Comparison of ENCODE assay signal across 14 cellular contexts in the genomic region with DNA sequence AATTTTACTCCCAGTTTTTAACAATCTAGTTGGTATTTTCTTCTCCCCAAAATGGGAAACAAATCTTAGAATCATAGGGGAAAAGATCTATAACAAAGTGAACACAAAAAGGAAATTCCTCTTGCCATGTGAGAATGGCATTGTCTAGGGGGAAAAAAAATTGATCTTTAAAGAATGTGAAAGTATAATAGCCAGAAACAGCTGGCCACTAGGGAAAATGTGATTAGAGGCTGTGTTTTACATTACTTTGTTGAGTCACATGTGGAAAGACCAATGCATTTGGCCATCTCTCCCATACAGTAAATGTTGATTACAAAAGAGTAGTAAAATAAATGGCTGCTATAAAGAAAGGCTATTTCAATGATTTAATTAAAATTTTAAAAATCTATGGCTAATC. TPM values are rescaled to one million over a fixed set of nuclear protein-coding genes. Genes with fewer than 3 reads are reported as not detected.
DNase-seq lines count a peak whose midpoint lies in the region; ATAC-seq and TF ChIP-seq lines count a peak whose summit lies in the region.
"Had no signal": no experiment of that assay in that cellular context is flagged by ENCODE, and none has a peak within 500 bp of the region (broad histone marks: within the 10 kb centered on the region; RNA-seq: fewer than 3 reads in every experiment).

No MANE protein-coding gene starts in this region.

- ATAC-seq in HG03571 (IDR thresholded peaks at IDR 0.05; ENCODE audit: unreplicated experiment), result no peak
- ATAC-seq in stimulated activated effector memory CD8-positive, alpha-beta T cell treated with anti-CD3 and anti-CD28 coated beads, Interleukin-12 subunit alpha, Interleukin-12 subunit beta, amount 100 ng/mL, for 72 hours, result no peak

- H3F3A ChIP-seq in PC-9 (ENCODE audit: insufficient read depth, low read depth), result peaks cover 28% of the 10 kb centered on the region

- no peak for TF ChIP-seq POLR2A in esophagus squamous epithelium (IDR thresholded peaks at IDR 0.05)

- CTCF ChIA-PET in PC-9 (lab: Charles Lee), result no interaction called here

- no TSS peak for BruUV-seq in PC-9 (replicated peaks; lab: Mats Ljungman, UMichigan)

- DNase-seq in PC-9, result no peak
- no peak for DNase-seq in esophagus squamous epithelium (lab: John Stamatoyannopoulos, UW)
- no peak for DNase-seq in osteoblast (ENCODE audit: insufficient read length, low spot score, missing footprints)
- no peak for DNase-seq in cerebellar nuclear complex (lab: John Stamatoyannopoulos, UW)
- DNase-seq in hypothalamus (lab: John Stamatoyannopoulos, UW), result no peak
- no peak for DNase-seq in stimulated activated effector memory CD8-positive, alpha-beta T cell treated with anti-CD3 and anti-CD28 coated beads, Interleukin-12 subunit alpha, Interleukin-12 subunit beta, amount 100 ng/mL, for 72 hours (ENCODE audit: low spot score in 2 of 2)
- DNase-seq: activated naive CD8-positive, alpha-beta T cell treated with anti-CD3 and anti-CD28 coated beads for 36 hours; dorsolateral prefrontal cortex; GOT3; naive B cell; OCI-M1; T1000 had no signal

- no peak overlapping the region for H3K27ac Mint-ChIP-seq in stimulated activated effector memory CD8-positive, alpha-beta T cell treated with anti-CD3 and anti-CD28 coated beads, Interleukin-12 subunit alpha, Interleukin-12 subunit beta, amount 100 ng/mL, for 72 hours
- H3K27ac Mint-ChIP-seq: activated naive CD8-positive, alpha-beta T cell treated with anti-CD3 and anti-CD28 coated beads for 36 hours had no signal

- H3K4me1 ChIP-seq in ACC112 (ENCODE audit: control insufficient read depth, insufficient read depth, low read length, unreplicated experiment) (peaks cover 36% of the 10 kb centered on the region), PC-9 (replicated peaks; ENCODE audit: insufficient read depth) (peaks cover 24% of the 10 kb centered on the region), esophagus squamous epithelium (peaks cover 0 to 18% (median 3%) of the 10 kb centered on the region in 3 donors), osteoblast (ENCODE audit: insufficient read depth, low read length) (peaks cover 43% of the 10 kb centered on the region)

- H3K4me1 Mint-ChIP-seq in stimulated activated effector memory CD8-positive, alpha-beta T cell treated with anti-CD3 and anti-CD28 coated beads, Interleukin-12 subunit alpha, Interleukin-12 subunit beta, amount 100 ng/mL, for 72 hours, result peaks cover 13% of the 10 kb centered on the region

- intact Hi-C loops in PC-9 (cut with micrococcal nuclease; ENCODE audit: unreplicated experiment) (no loop called here), esophagus squamous epithelium (cut with DNase I) (no loop called here)

- H3K36me3 Mint-ChIP-seq in stimulated activated effector memory CD8-positive, alpha-beta T cell treated with anti-CD3 and anti-CD28 coated beads, Interleukin-12 subunit alpha, Interleukin-12 subunit beta, amount 100 ng/mL, for 72 hours, result peaks cover 6% of the 10 kb centered on the region

- H3K9me3 ChIP-seq in PC-9 (ENCODE audit: insufficient read depth, low read depth), result no peaks in the 10 kb centered on the region
- no peaks in the 10 kb centered on the region for H3K9me3 ChIP-seq in esophagus squamous epithelium
- no peaks in the 10 kb centered on the region for H3K9me3 ChIP-seq in osteoblast (ENCODE audit: low read depth, low read length)

- no peak for TF ChIP-seq CTCF in PC-9 (conservative IDR thresholded peaks at IDR 0.05)
- TF ChIP-seq CTCF in esophagus squamous epithelium (IDR thresholded peaks at IDR 0.05), result no peak
- peak; percentile 6 for TF ChIP-seq CTCF in osteoblast (IDR thresholded peaks at IDR 0.05; ENCODE audit: extremely low read depth, low read depth, low read length)

- H3K79me2 ChIP-seq in ACC112 (ENCODE audit: control insufficient read depth, insufficient read depth, low read length, unreplicated experiment) (no peaks in the 10 kb centered on the region), PC-9 (ENCODE audit: low read depth) (no peaks in the 10 kb centered on the region), osteoblast (ENCODE audit: insufficient read depth, low read length) (no peaks in the 10 kb centered on the region)

- no peak overlapping the region for H3K4me3 Mint-ChIP-seq in stimulated activated effector memory CD8-positive, alpha-beta T cell treated with anti-CD3 and anti-CD28 coated beads, Interleukin-12 subunit alpha, Interleukin-12 subunit beta, amount 100 ng/mL, for 72 hours
- H3K4me3 Mint-ChIP-seq: activated naive CD8-positive, alpha-beta T cell treated with anti-CD3 and anti-CD28 coated beads for 36 hours; naive B cell had no signal

- H3K27me3 ChIP-seq in ACC112 (ENCODE audit: insufficient read depth, low read length) (no peaks in the 10 kb centered on the region), PC-9 (ENCODE audit: insufficient read depth, low read depth) (no peaks in the 10 kb centered on the region), esophagus squamous epithelium (no peaks in the 10 kb centered on the region), osteoblast (ENCODE audit: insufficient read depth, low read length) (no peaks in the 10 kb centered on the region)
- H3K27me3 ChIP-seq: dorsolateral prefrontal cortex had no signal

- POLR2A ChIA-PET in PC-9 (lab: Charles Lee; ENCODE audit: unreplicated experiment), result interaction anchor here (0.7 kb wide), 1 partner anchor 817 kb away, joined by 4 read pairs; no protein-coding TSS in a partner anchor

- H3K9me3 Mint-ChIP-seq in stimulated activated effector memory CD8-positive, alpha-beta T cell treated with anti-CD3 and anti-CD28 coated beads, Interleukin-12 subunit alpha, Interleukin-12 subunit beta, amount 100 ng/mL, for 72 hours, result no peaks in the 10 kb centered on the region
- H3K9me3 Mint-ChIP-seq: activated naive CD8-positive, alpha-beta T cell treated with anti-CD3 and anti-CD28 coated beads for 36 hours; naive B cell had no signal

- H3K4me2 ChIP-seq in PC-9, result peak overlapping the region; percentile 38
- H3K4me2 ChIP-seq in osteoblast (ENCODE audit: insufficient read depth, low read length), result peak overlapping the region; percentile 60

- H2AFZ ChIP-seq in ACC112 (ENCODE audit: low read length, unreplicated experiment) (peak overlapping the region; percentile 48), PC-9 (no peak overlapping the region), osteoblast (ENCODE audit: low read length) (peak overlapping the region; percentile 29)

- no peaks in the 10 kb centered on the region for H3K36me3 ChIP-seq in ACC112 (ENCODE audit: insufficient read depth, low read length)
- peaks cover 7% of the 10 kb centered on the region; the same call in 1 of the 2 replicates for H3K36me3 ChIP-seq in PC-9 (ENCODE audit: low read depth)
- peaks cover 0 to 13% (median 0%) of the 10 kb centered on the region in 3 donors for H3K36me3 ChIP-seq in esophagus squamous epithelium
- H3K36me3 ChIP-seq in osteoblast (ENCODE audit: insufficient read depth, low read length), result peaks cover 9% of the 10 kb centered on the region

- no peaks in the 10 kb centered on the region for H3K9me2 ChIP-seq in PC-9 (ENCODE audit: insufficient read depth)

- peak overlapping the region; percentile 55 for H3K4me3 ChIP-seq in ACC112 (ENCODE audit: low read depth, low read length)
- H3K4me3 ChIP-seq in PC-9, result no peak overlapping the region
- no peak overlapping the region for H3K4me3 ChIP-seq in esophagus squamous epithelium
- peak overlapping the region; percentile 43 for H3K4me3 ChIP-seq in osteoblast (ENCODE audit: insufficient read depth, low read length)
- H3K4me3 ChIP-seq: dorsolateral prefrontal cortex had no signal

- H4K20me1 ChIP-seq in PC-9 (ENCODE audit: insufficient read depth), result no peaks in the 10 kb centered on the region
- H4K20me1 ChIP-seq in osteoblast (ENCODE audit: insufficient read depth, low read length), result no peaks in the 10 kb centered on the region

- H3K27ac ChIP-seq in ACC112 (ENCODE audit: low read depth, low read length), result peak overlapping the region; percentile 99
- peak overlapping the region; percentile 56 for H3K27ac ChIP-seq in PC-9
- peak overlapping the region in 3 of 4 donors; percentile 8 to 69 (median 50) for H3K27ac ChIP-seq in esophagus squamous epithelium
- H3K27ac ChIP-seq in osteoblast (ENCODE audit: low read depth, low read length), result peak overlapping the region; percentile 95
- H3K27ac ChIP-seq: dorsolateral prefrontal cortex had no signal

RNA-seq across cellular contexts. Expression of gene CHEK2, which starts 30.7 kb away (rescaled TPM):
- total RNA-seq in PC-9 (2021) (27.2 and 32.8 TPM in 2 replicates), esophagus squamous epithelium (10 to 100 TPM in 2 of 4 donors, 1 to 10 TPM in 2; 6.6 to 17.4 (median 11.2) TPM), osteoblast (10.0 and 13.4 TPM in 2 replicates)

RNA-seq across cellular contexts. Expression of gene HSCB, which starts 31.0 kb away (rescaled TPM):
- 8.3 and 10.0 TPM in 2 replicates for total RNA-seq in PC-9 (2021)
- total RNA-seq in esophagus squamous epithelium, result 10 to 100 TPM; 14.4 to 24.9 (median 16.3) TPM
- 13.0 and 16.8 TPM in 2 replicates for total RNA-seq in osteoblast

RNA-seq across cellular contexts. Expression of gene TTC28, which starts 31.2 kb away (rescaled TPM):
- total RNA-seq in PC-9 (2021) (6.7 and 8.5 TPM in 2 replicates), esophagus squamous epithelium (10 to 100 TPM in 1 of 4 donors, 1 to 10 TPM in 3; 6.0 to 21.4 (median 7.7) TPM), osteoblast (40.4 and 48.1 TPM in 2 replicates)

Comparison
In these comparisons a context has a peak if more than half of its experiments do, and no peak if none do; other contexts are left out.
1. H3K4me3 ChIP-seq: peak in ACC112 (single experiment) and osteoblast (single experiment); none in PC-9 (single experiment) and esophagus squamous epithelium (0 of 4).
2. Peak in every context shown above with its lines, with median percentiles within 50 percentile points of each other: H3K27ac ChIP-seq.